ENCODE assay signal across 1 cellular context in the genomic region with DNA sequence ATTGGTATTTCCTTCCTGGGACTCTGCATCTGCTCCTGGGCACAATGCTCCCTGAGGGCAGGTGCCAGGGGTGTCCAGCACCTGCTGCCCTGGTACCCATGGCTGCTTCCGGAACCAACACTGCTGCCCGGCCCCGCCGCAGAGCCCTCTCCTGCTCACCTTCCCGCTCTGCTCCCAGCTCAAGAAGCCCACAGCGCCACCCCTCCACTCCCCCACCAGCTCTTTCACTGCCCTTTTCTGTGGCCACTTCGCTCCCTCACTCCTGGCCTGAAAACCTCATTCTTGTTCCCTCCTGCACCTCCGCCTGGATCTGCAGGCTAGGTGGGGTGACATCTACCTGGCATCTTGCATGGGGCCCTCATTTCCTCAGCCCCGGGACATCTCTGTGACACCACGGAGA.
TF ChIP-seq lines count a peak whose summit lies in the region.

No MANE protein-coding gene starts in this region.

TF ChIP-seq in HepG2, 621 proteins besides CTCF, POLR2A, EP300 and RAD21:
- TF ChIP-seq ZSCAN12 (CRISPR knock-in tag; IDR thresholded peaks at IDR 0.05), result no peak
- peak; percentile 18 for TF ChIP-seq AGO2 (optimal IDR thresholded peaks at IDR 0.05; ENCODE audit: low read depth, low read length)
- TF ChIP-seq RBFOX2 (IDR thresholded peaks at IDR 0.05; ENCODE audit: low read depth, low read length), result peak; percentile 41; the same call in 1 of the 2 replicates
